18 cellular contexts compared by ENCODE assay signal in the genomic region with DNA sequence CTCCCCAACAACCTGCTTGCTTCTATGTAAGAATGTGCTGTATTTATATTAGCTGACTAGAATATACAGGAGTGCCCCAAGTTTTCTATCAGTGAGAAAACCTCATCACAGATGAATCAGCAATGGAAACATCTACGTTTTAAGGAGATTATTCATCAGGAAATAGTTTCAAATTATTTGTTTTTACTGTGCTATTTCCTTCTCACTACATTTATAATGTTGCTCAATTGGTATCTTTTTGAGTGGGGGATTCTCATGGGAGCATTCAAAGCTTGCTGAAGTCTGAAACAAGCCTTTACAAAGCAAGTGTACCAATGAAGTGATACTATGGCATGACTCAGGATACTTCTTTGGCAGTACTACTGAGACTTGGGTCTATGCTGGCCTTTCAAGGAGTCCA.
DNase-seq lines count a peak whose midpoint lies in the region; ATAC-seq, FAIRE-seq and TF ChIP-seq lines count a peak whose summit lies in the region.
"Had no signal": no experiment of that assay in that cellular context is flagged by ENCODE, and none has a peak within 500 bp of the region (broad histone marks: within the 10 kb centered on the region; RNA-seq: fewer than 3 reads in every experiment).

No MANE protein-coding gene starts in this region.

- DNase-seq in MCF 10A (ENCODE audit: unreplicated experiment) (peak; percentile 21), breast epithelium (ENCODE audit: low spot score in 2 of 2) (no peak), RCC 7860 (ENCODE audit: low spot score) (peak; percentile 31), fibroblast of gingiva (ENCODE audit: low read depth) (peak; percentile 90), DMS153 (lab: John Stamatoyannopoulos, UW) (no peak), germinal center (ENCODE audit: low spot score) (no peak)
- DNase-seq: ACHN; activated CD8-positive, alpha-beta memory T cell treated with anti-CD3 and anti-CD28 coated beads for 24 hours; activated naive CD4-positive, alpha-beta T cell treated with Interleukin-2 at 50 U/mL for 16 hours; mucosa of descending colon; NCI-H187; NCI-H748 treated with DMSO at 0.1 percent for 48 hours; Right ventricle myocardium superior had no signal

- no peaks in the 10 kb centered on the region for H3K9me3 ChIP-seq in breast epithelium
- no peaks in the 10 kb centered on the region for H3K9me3 ChIP-seq in skeletal muscle satellite cell (replicated peaks; ENCODE audit: low read length)
- H3K9me3 ChIP-seq: mucosa of descending colon had no signal

- H3K36me3 ChIP-seq in breast epithelium: no peaks in the 10 kb centered on the region
- H3K36me3 ChIP-seq in skeletal muscle satellite cell (ENCODE audit: insufficient read depth, low read length): no peaks in the 10 kb centered on the region

- no peaks in the 10 kb centered on the region for H3K27me3 ChIP-seq in breast epithelium
- no peaks in the 10 kb centered on the region for H3K27me3 ChIP-seq in skeletal muscle satellite cell (ENCODE audit: control insufficient read depth, insufficient read depth, low read length)

- no peak overlapping the region for H3K4me3 Mint-ChIP-seq in MCF 10A (ENCODE audit: unreplicated experiment)
- H3K4me3 Mint-ChIP-seq: central memory CD8-positive, alpha-beta T cell; type B pancreatic cell had no signal

- CTCF ChIA-PET in MCF 10A (lab: Yijun Ruan, JAX): no interaction called here

- H3K27me3 Mint-ChIP-seq in MCF 10A (ENCODE audit: insufficient read depth, unreplicated experiment): no peaks in the 10 kb centered on the region
- H3K27me3 Mint-ChIP-seq: type B pancreatic cell had no signal

- TF ChIP-seq CTCF in MCF 10A (IDR thresholded peaks at IDR 0.05; ENCODE audit: unreplicated experiment): no peak
- no peak for TF ChIP-seq CTCF in breast epithelium (IDR thresholded peaks at IDR 0.05)

- no peak for ATAC-seq in GM19397 (IDR thresholded peaks at IDR 0.05; ENCODE audit: unreplicated experiment)
- ATAC-seq: mucosa of descending colon had no signal

- peak overlapping the region; percentile 56 for H3K9ac ChIP-seq in skeletal muscle satellite cell (ENCODE audit: low read depth, low read length)

- no peak overlapping the region for H3K27ac Mint-ChIP-seq in MCF 10A (ENCODE audit: low read depth, unreplicated experiment)
- H3K27ac Mint-ChIP-seq: type B pancreatic cell had no signal

- H3K27ac ChIP-seq in breast epithelium: no peak overlapping the region

- TF ChIP-seq POLR2A in breast epithelium (IDR thresholded peaks at IDR 0.05): no peak

- H3K4me1 Mint-ChIP-seq in MCF 10A (ENCODE audit: insufficient read depth, unreplicated experiment): peaks cover 9% of the 10 kb centered on the region
- H3K4me1 Mint-ChIP-seq: central memory CD8-positive, alpha-beta T cell had no signal

- intact Hi-C loops in MCF 10A (cut with micrococcal nuclease): no loop called here
- intact Hi-C loops in breast epithelium (cut with DNase I; ENCODE audit: low total_unique reads): no loop called here

- peak; percentile 17 for FAIRE-seq in RCC 7860 (lab: Jason Lieb, UNC)
- FAIRE-seq: GM12892 had no signal

- POLR2A ChIA-PET in MCF 10A (lab: Yijun Ruan, JAX): no interaction called here

- H3K36me3 Mint-ChIP-seq in MCF 10A (ENCODE audit: insufficient read depth, unreplicated experiment): no peaks in the 10 kb centered on the region
- H3K36me3 Mint-ChIP-seq: type B pancreatic cell had no signal

- peak overlapping the region; percentile 53 for H3K4me2 ChIP-seq in skeletal muscle satellite cell (ENCODE audit: low read length)

- H3K4me1 ChIP-seq in breast epithelium (no peaks in the 10 kb centered on the region), skeletal muscle satellite cell (ENCODE audit: control insufficient read depth, insufficient read depth, low read length) (peaks cover 63% of the 10 kb centered on the region)

- H3K9me3 Mint-ChIP-seq in MCF 10A (ENCODE audit: unreplicated experiment): no peaks in the 10 kb centered on the region
- H3K9me3 Mint-ChIP-seq: central memory CD8-positive, alpha-beta T cell; type B pancreatic cell had no signal

- BruUV-seq in MCF 10A (replicated peaks; lab: Mats Ljungman, UMichigan): no TSS peak

- no peak overlapping the region for H3K4me3 ChIP-seq in breast epithelium
- H3K4me3 ChIP-seq in skeletal muscle satellite cell (ENCODE audit: low read length): no peak overlapping the region
- H3K4me3 ChIP-seq: mucosa of descending colon had no signal

Comparison
In these comparisons a context has a peak if more than half of its experiments do, and no peak if none do; other contexts are left out.
1. DNase-seq: peak in MCF 10A (single experiment), RCC 7860 (single experiment) and fibroblast of gingiva (single experiment); none in breast epithelium (0 of 2), DMS153 (single experiment) and germinal center (single experiment).